ENCODE assay signal across 27 cellular contexts in genomic region chr11:78033040-78033439, GRCh38. TPM values are rescaled to one million over a fixed set of nuclear protein-coding genes. Genes with fewer than 3 reads are reported as not detected.
"Had no signal": no experiment of that assay in that cellular context is flagged by ENCODE, and none has a peak within 500 bp of the region (broad histone marks: within the 10 kb centered on the region; RNA-seq: fewer than 3 reads in every experiment).

No MANE protein-coding gene starts in this region.

- H3K9me3 ChIP-seq: gastrocnemius medialis, heart right ventricle, left ventricle myocardium inferior, lower lobe of right lung, neutrophil, psoas muscle, suprapubic skin, thyroid gland, upper lobe of left lung, uterus had no signal

- DNase-seq: effector CD4-positive, alpha-beta T cell; endodermal cell; erythroblast; gastrocnemius medialis; heart right ventricle; hypothalamus; left cardiac atrium; left ventricle myocardium inferior; lower lobe of right lung; psoas muscle; retina; stimulated activated CD4-positive, alpha-beta T cell treated with anti-CD3 and anti-CD28 coated beads, Interleukin-2, amount 100 ng/mL, for 24 hours; stimulated activated CD4-positive, alpha-beta T cell treated with anti-CD3 and anti-CD28 coated beads, Interleukin-4, amount 100 ng/mL, for 4 hours; stimulated activated naive CD4-positive, alpha-beta T cell; thyroid gland; upper lobe of left lung; uterus had no signal

- H3K36me3 ChIP-seq: gastrocnemius medialis, heart right ventricle, left ventricle myocardium inferior, lower lobe of right lung, neutrophil, suprapubic skin, thyroid gland, upper lobe of left lung, uterus had no signal

- H3K27me3 ChIP-seq: gastrocnemius medialis, heart right ventricle, suprapubic skin, thyroid gland, upper lobe of left lung, uterus had no signal

- H3K4me3 ChIP-seq: coronary artery, gastrocnemius medialis, heart right ventricle, left ventricle myocardium inferior, lower lobe of right lung, psoas muscle, skin epidermis, suprapubic skin, thyroid gland, upper lobe of left lung, uterus had no signal

- ATAC-seq: gastrocnemius medialis; heart right ventricle; left cardiac atrium; lower lobe of right lung; natural killer cell treated with Interleukin-12 subunit alpha and Interleukin-12 subunit beta and Interleukin-15 and Interleukin-18, amount 100 ng/mL, for 72 hours; psoas muscle; sciatic nerve had no signal

- H3K4me1 ChIP-seq: uterus had no signal

- H3K27ac ChIP-seq: coronary artery, gastrocnemius medialis, heart right ventricle, left ventricle myocardium inferior, lower lobe of right lung, neutrophil, psoas muscle, skin epidermis, suprapubic skin, thyroid gland, upper lobe of left lung, uterus had no signal

RNA-seq across cellular contexts. Expression of gene THRSP, which starts 30.6 kb away (rescaled TPM):
- total RNA-seq: dermis microvascular lymphatic vessel endothelial cell; endodermal cell; endothelial cell of umbilical vein; lower lobe of right lung; natural killer cell treated with Interleukin-12 subunit alpha and Interleukin-12 subunit beta and Interleukin-15 and Interleukin-18, amount 100 ng/mL, for 72 hours; osteoblast; uterus had no signal
- polyA plus RNA-seq: endothelial cell of umbilical vein, keratinocyte had no signal
